25 cellular contexts compared by ENCODE assay signal in the genomic region with DNA sequence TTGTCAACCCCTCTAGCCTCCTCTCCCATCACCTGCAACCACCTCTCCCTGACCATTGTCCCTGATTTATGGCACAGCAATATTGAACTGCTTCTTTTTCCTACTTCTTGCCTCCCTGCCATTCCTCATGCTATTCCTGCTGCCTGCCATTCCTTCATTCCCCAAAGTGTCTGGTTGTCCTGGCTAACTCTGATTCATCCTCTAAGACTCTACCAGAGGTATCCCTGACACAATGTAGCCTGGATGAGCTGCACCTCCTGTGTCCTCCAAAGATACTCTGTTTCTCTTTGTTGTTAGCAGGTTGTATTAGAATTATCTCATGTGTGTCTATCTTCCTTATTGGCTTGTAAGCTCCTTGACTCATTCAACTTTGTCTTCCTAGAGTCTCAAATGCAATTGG. TPM values are rescaled to one million over a fixed set of nuclear protein-coding genes. Genes with fewer than 3 reads are reported as not detected.
DNase-seq lines count a peak whose midpoint lies in the region; ATAC-seq, FAIRE-seq and TF ChIP-seq lines count a peak whose summit lies in the region.
"Had no signal": no experiment of that assay in that cellular context is flagged by ENCODE, and none has a peak within 500 bp of the region (broad histone marks: within the 10 kb centered on the region; RNA-seq: fewer than 3 reads in every experiment).

No MANE protein-coding gene starts in this region.

- no peak overlapping the region for H3K4me3 ChIP-seq in mammary epithelial cell (replicated peaks in 1 of 3; ENCODE audit: insufficient read depth in 1 of 3, low read depth in 2 of 3, low read length in 3 of 3)
- H3K4me3 ChIP-seq in epithelial cell of esophagus (ENCODE audit: low read length) = no peak overlapping the region
- no peak overlapping the region for H3K4me3 ChIP-seq in keratinocyte (ENCODE audit: control insufficient read depth in 2 of 3, extremely low read depth in 1 of 3, insufficient read depth in 2 of 3, low read depth in 1 of 3, low read length in 3 of 3)
- H3K4me3 ChIP-seq in mucosa of descending colon = no peak overlapping the region
- H3K4me3 ChIP-seq: GM12878, GM23248 had no signal

- no peak overlapping the region for H3K9ac ChIP-seq in mammary epithelial cell (ENCODE audit: insufficient read depth, low read length)
- no peak overlapping the region for H3K9ac ChIP-seq in keratinocyte (ENCODE audit: control insufficient read depth, extremely low read depth, insufficient read depth, low read length)
- H3K9ac ChIP-seq: GM23248 had no signal

- no peaks in the 10 kb centered on the region for H3K9me3 ChIP-seq in mammary epithelial cell (replicated peaks; ENCODE audit: insufficient read depth, low read length)
- H3K9me3 ChIP-seq in keratinocyte (ENCODE audit: control insufficient read depth, low read depth, low read length) = no peaks in the 10 kb centered on the region
- H3K9me3 ChIP-seq in mucosa of descending colon = peaks cover 6% of the 10 kb centered on the region
- H3K9me3 ChIP-seq: BE2C had no signal

- H2AFZ ChIP-seq in mammary epithelial cell (ENCODE audit: low read depth, low read length) (peak overlapping the region; percentile 65), keratinocyte (ENCODE audit: control insufficient read depth, low read length) (peak overlapping the region; percentile 4)
- H2AFZ ChIP-seq: GM23248 had no signal

- in situ Hi-C loops in mammary epithelial cell (cut with MboI; ENCODE audit: low sequenced_read_pairs in 2 of 2) = loop anchor here in 1 of 2 donors (25.0 kb wide), 1 partner anchor 511 kb away; no protein-coding TSS in a partner anchor

- no peak overlapping the region for H3K4me3 Mint-ChIP-seq in natural killer cell
- H3K4me3 Mint-ChIP-seq: CD4-positive, CD25-positive, alpha-beta regulatory T cell; CD8-positive, alpha-beta memory T cell; HFFc6 had no signal

- DNase-seq in mammary epithelial cell (no peak), epithelial cell of esophagus (ENCODE audit: low read depth) (peak; percentile 16), keratinocyte (ENCODE audit: low read depth, low spot score) (no peak), natural killer cell (no peak), mucosa of descending colon (no peak)
- no peak for DNase-seq in activated effector memory CD4-positive, alpha-beta T cell treated with Interleukin-2 at 50 U/mL for 16 hours
- no peak for DNase-seq in activated T-cell treated with anti-CD3 and anti-CD28 coated beads, Interleukin-2, amount 50 U/mL, for 1 hour
- DNase-seq: ACHN; BE2C; C1 segment of cervical spinal cord; CD4-positive, CD25-positive, alpha-beta regulatory T cell; CD8-positive, alpha-beta memory T cell; COR-L47; DMS 273 treated with DMSO at 0.1 percent for 48 hours; DMS53; DND-41; EL; GM23248; H7; HFFc6; IMR-90 had no signal

- no TSS peak for BruUV-seq in mammary epithelial cell (replicated peaks; lab: Mats Ljungman, UMichigan)

- H3K27ac ChIP-seq in mammary epithelial cell (ENCODE audit: insufficient read depth, low read depth, low read length) = no peak overlapping the region
- H3K27ac ChIP-seq in keratinocyte (ENCODE audit: control insufficient read depth, insufficient read depth, low read length) = no peak overlapping the region
- H3K27ac ChIP-seq: GM23248, HL-60 had no signal

- H3K4me1 ChIP-seq in mammary epithelial cell (ENCODE audit: insufficient read depth, low read length) (peaks cover 38% of the 10 kb centered on the region), keratinocyte (ENCODE audit: control insufficient read depth, extremely low read depth, insufficient read depth, low read length) (peaks cover 36% of the 10 kb centered on the region), mucosa of descending colon (ENCODE audit: low read depth) (no peaks in the 10 kb centered on the region)
- H3K4me1 ChIP-seq: BE2C had no signal

- FAIRE-seq in keratinocyte (lab: Jason Lieb, UNC) = peak; percentile 57
- FAIRE-seq: A204.1, GM12878 had no signal

- peaks cover 0 to 14% of the 10 kb centered on the region in 2 donors for H3K9me3 Mint-ChIP-seq in natural killer cell
- H3K9me3 Mint-ChIP-seq: HFFc6 had no signal

- intact Hi-C loops in mammary epithelial cell (cut with micrococcal nuclease) (no loop called here), natural killer cell (cut with micrococcal nuclease) (no loop called here), mucosa of descending colon (cut with DNase I, micrococcal nuclease) (no loop called here)

- no peaks in the 10 kb centered on the region for H4K20me1 ChIP-seq in mammary epithelial cell (ENCODE audit: insufficient read depth, low read length)
- H4K20me1 ChIP-seq in keratinocyte (ENCODE audit: control insufficient read depth, extremely low read depth, insufficient read depth, low read length) = no peaks in the 10 kb centered on the region

- H3K27me3 Mint-ChIP-seq in natural killer cell (ENCODE audit: low read depth in 2 of 2) = peaks cover 0 to 6% of the 10 kb centered on the region in 2 donors
- H3K27me3 Mint-ChIP-seq: CD8-positive, alpha-beta memory T cell had no signal

- no peaks in the 10 kb centered on the region for H3K4me1 Mint-ChIP-seq in natural killer cell
- H3K4me1 Mint-ChIP-seq: CD4-positive, CD25-positive, alpha-beta regulatory T cell; CD8-positive, alpha-beta memory T cell had no signal

- H3K27me3 ChIP-seq in mammary epithelial cell (ENCODE audit: insufficient read depth, low read length) = no peaks in the 10 kb centered on the region
- no peaks in the 10 kb centered on the region for H3K27me3 ChIP-seq in keratinocyte (ENCODE audit: control insufficient read depth, extremely low read depth, insufficient read depth, low read length)
- H3K27me3 ChIP-seq: BE2C had no signal

- CTCF ChIA-PET in mammary epithelial cell (lab: Charles Lee; ENCODE audit: low non-redundant PET) = no interaction called here

- H3K36me3 ChIP-seq in mammary epithelial cell (ENCODE audit: insufficient read depth, low read length) = no peaks in the 10 kb centered on the region
- H3K36me3 ChIP-seq in keratinocyte (ENCODE audit: control insufficient read depth in 2 of 2, extremely low read depth in 1 of 2, insufficient read depth in 2 of 2, low read length in 2 of 2) = no peaks in the 10 kb centered on the region
- H3K36me3 ChIP-seq in mucosa of descending colon (ENCODE audit: low read depth) = no peaks in the 10 kb centered on the region
- H3K36me3 ChIP-seq: BE2C had no signal

- H3K9me1 ChIP-seq in keratinocyte (ENCODE audit: control insufficient read depth, extremely low read depth, insufficient read depth, low read length) = no peaks in the 10 kb centered on the region

- no peak for TF ChIP-seq CTCF in mammary epithelial cell (conservative IDR thresholded peaks at IDR 0.05 in 1 of 2, IDR thresholded peaks at IDR 0.05 in 1 of 2; ENCODE audit: extremely low read depth in 1 of 2, insufficient read depth in 1 of 2, low read depth in 1 of 2, low read length in 2 of 2)
- no peak for TF ChIP-seq CTCF in epithelial cell of esophagus (IDR thresholded peaks at IDR 0.05; ENCODE audit: insufficient read depth, low read depth, low read length, missing control alignments)
- TF ChIP-seq CTCF in keratinocyte (optimal IDR thresholded peaks at IDR 0.05 in 1 of 3, IDR thresholded peaks at IDR 0.05 in 1 of 3, conservative IDR thresholded peaks at IDR 0.05 in 1 of 3; ENCODE audit: extremely low read depth in 1 of 3, insufficient read depth in 2 of 3, low read length in 3 of 3) = no peak
- no peak for TF ChIP-seq CTCF in natural killer cell (IDR thresholded peaks at IDR 0.05)
- no peak for TF ChIP-seq CTCF in mucosa of descending colon (IDR thresholded peaks at IDR 0.05)

- H3K79me2 ChIP-seq in mammary epithelial cell (ENCODE audit: insufficient read depth, low read length) (no peaks in the 10 kb centered on the region), keratinocyte (ENCODE audit: control insufficient read depth, insufficient read depth, low read length) (no peaks in the 10 kb centered on the region)

- H3K27ac Mint-ChIP-seq in natural killer cell = no peak overlapping the region
- H3K27ac Mint-ChIP-seq: CD4-positive, CD25-positive, alpha-beta regulatory T cell; CD8-positive, alpha-beta memory T cell; HFFc6 had no signal

- H3K4me2 ChIP-seq in mammary epithelial cell (ENCODE audit: insufficient read depth, low read depth, low read length) = no peak overlapping the region
- no peak overlapping the region for H3K4me2 ChIP-seq in keratinocyte (ENCODE audit: control insufficient read depth, extremely low read depth, insufficient read depth, low read depth, low read length)

- no peak for ATAC-seq in natural killer cell
- ATAC-seq in mucosa of descending colon = no peak
- ATAC-seq: GM12878, HCT116 had no signal

- H3K36me3 Mint-ChIP-seq in natural killer cell = no peaks in the 10 kb centered on the region
- H3K36me3 Mint-ChIP-seq: CD4-positive, CD25-positive, alpha-beta regulatory T cell; CD8-positive, alpha-beta memory T cell had no signal

- dilution Hi-C loops in mammary epithelial cell (cut with HindIII; ENCODE audit: low sequenced_read_pairs) (no loop called here), keratinocyte (cut with MboI; ENCODE audit: extremely low pct_ligation_motif_present, low sequenced_read_pairs) (no loop called here)

RNA-seq across cellular contexts. Expression of a gene that starts 53.5 kb away (rescaled TPM):
- total RNA-seq in mammary epithelial cell = 10 to 100 TPM; 23.0 to 41.8 TPM
- 18.2 TPM for polyA plus RNA-seq in mammary epithelial cell
- polyA minus RNA-seq in mammary epithelial cell = 31.8 TPM
- 15.9 to 20.6 TPM (median 19.9 TPM) in 3 replicates for polyA plus RNA-seq in keratinocyte
- 8.3 TPM for polyA plus RNA-seq in keratinocyte (2011; ENCODE audit: low read depth)
- polyA plus RNA-seq in keratinocyte (2011; cell fraction: cytosol; rRNA removed) = 15.4 and 21.3 TPM in 2 replicates
- polyA plus RNA-seq in keratinocyte (2011; cell fraction: nucleus; rRNA removed) = 34.5 and 35.5 TPM in 2 replicates
- 13.4 and 15.9 TPM in 2 replicates for polyA plus RNA-seq in keratinocyte (2012; ENCODE audit: low replicate concordance)
- polyA minus RNA-seq in keratinocyte = 24.3 to 36.2 TPM (median 33.0 TPM) in 3 replicates
- polyA minus RNA-seq in keratinocyte (2011; cell fraction: cytosol; rRNA and poly(A)+ RNA removed) = 17.8 TPM
- polyA minus RNA-seq in keratinocyte (2011; cell fraction: nucleus; rRNA and poly(A)+ RNA removed) = 23.1 and 35.5 TPM in 2 replicates
- total RNA-seq in natural killer cell = not detected
- total RNA-seq in mucosa of descending colon = 10 to 100 TPM; 13.2 to 30.3 (median 25.8) TPM
- total RNA-seq: HFFc6 had no signal
- polyA plus RNA-seq: CD8-positive, alpha-beta memory T cell had no signal

Comparison
In these comparisons a context has a peak if more than half of its experiments do, and no peak if none do; other contexts are left out.
1. RNA of a gene that starts 53.5 kb away (total RNA-seq): 23.0 to 41.8 TPM in mammary epithelial cell and 13.2 to 30.3 TPM in mucosa of descending colon; not detected in natural killer cell; every median in the first group is over 10 times any median in the second.